Comparison of ENCODE assay signal across 1 cellular context in the genomic region with DNA sequence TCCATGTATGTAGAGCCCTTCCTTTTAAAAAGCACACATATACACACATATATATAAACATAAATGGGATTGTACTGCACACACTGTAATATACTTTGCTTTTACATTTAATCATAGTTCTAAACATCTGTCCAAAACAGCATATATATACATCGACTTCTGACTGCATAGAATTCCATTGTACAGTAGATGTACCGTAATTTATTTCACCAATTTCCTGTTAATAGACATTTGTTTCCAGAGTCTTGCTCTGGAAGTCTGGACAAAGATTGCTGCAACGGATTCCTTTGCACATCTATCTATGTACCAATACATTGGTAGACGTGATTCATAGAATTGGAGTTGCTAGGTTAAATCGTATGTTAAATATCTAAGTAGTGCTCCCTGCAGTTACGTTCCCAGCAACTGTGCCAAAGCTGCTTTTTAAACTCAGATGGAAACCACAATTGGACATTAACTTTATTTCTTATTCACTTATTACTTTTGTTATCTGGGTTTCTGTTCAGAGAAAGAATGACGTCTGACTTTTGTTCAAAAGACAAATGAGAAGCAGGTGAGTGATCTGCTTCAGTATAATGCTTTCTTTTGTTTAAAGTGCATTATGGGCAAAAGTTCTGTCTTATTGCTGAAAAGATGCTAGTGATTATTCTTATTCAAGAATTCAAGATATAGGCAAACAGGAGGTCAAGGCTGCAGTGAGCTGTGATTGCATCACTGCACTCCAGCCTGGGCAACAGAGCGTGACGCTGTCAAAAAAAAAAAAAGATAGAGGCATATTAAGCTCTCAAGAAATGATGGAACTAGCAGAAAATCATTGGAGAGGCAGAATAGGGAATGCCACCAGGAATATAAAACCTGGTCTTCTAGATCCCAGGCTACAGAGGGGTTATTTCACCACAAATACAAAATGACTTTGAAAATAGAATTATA.
TF ChIP-seq lines count a peak whose summit lies in the region.

No MANE protein-coding gene starts in this region.

TF ChIP-seq in H1, 55 proteins besides CTCF, POLR2A, EP300 and RAD21:
- 0 out of 2 replicates have a peak, but pooled peaks have one; percentile 52 for TF ChIP-seq CEBPB (IDR thresholded peaks at IDR 0.05; ENCODE audit: low read depth, low read length)
- TF ChIP-seq POU5F1 (IDR thresholded peaks at IDR 0.05; ENCODE audit: low read depth, low read length), result no peak
- no peak for TF ChIP-seq POLR2AphosphoS5 (IDR thresholded peaks at IDR 0.05; ENCODE audit: low read depth, low read length)
- TF ChIP-seq NANOG (IDR thresholded peaks at IDR 0.05; ENCODE audit: insufficient read depth, low read depth, low read length, poor library complexity, severe bottlenecking), result no peak
- no peak for TF ChIP-seq FOSL1 (IDR thresholded peaks at IDR 0.05; ENCODE audit: insufficient read depth, low read depth, low read length)
- no peak for TF ChIP-seq RFX5 (IDR thresholded peaks at IDR 0.05; ENCODE audit: borderline replicate concordance, low read depth, low read length)
- TF ChIP-seq TBP (IDR thresholded peaks at IDR 0.05; ENCODE audit: low read depth, low read length), result no peak
- no peak for TF ChIP-seq SIN3A (conservative IDR thresholded peaks at IDR 0.05 in 1 of 2, IDR thresholded peaks at IDR 0.05 in 1 of 2; ENCODE audit: low read depth in 1 of 2, low read length in 2 of 2)
